11 cellular contexts compared by ENCODE assay signal in the genomic region with DNA sequence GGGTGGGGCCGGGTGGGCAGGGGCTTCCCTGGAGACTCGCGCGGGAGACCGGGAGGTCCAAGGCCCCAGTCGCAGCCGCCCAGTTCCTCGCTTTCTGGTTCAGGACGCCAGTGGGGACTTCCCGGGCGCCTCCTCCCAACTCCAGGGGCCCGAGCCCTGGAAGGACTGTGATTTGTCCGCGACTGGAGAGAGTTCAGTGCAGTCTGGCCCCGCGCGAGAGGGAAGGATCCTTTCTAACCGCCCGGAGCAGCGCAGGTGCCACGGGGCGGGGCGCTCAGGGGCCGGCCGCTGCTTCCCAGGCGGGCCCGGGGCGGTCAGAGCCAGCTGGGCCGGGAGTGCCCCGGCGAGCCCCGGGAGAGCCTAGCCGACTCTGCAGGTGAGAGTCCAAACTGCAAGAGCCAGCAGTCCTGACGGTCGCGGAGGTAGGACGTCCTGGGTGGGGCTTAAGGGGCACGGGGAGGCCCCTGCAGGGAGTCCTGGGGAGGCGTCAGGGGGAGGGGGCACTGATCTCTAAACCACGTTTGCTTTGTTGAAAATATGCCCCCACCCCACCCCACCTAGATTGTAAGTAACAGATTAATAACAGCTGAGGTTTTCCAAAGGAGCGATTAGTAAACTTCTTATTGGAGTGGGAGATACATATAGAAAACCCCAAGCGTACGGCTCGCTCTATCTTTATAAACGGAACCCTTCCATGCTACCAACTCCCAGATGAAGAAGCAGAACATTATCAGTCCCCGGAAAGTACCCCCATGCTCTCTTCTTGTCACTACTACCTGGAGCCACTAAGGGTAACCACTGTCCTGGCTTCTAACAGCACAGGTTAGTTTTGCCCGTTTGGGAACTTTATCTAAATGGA. TPM values are rescaled to one million over a fixed set of nuclear protein-coding genes. Genes with fewer than 3 reads are reported as not detected.
DNase-seq lines count a peak whose midpoint lies in the region; ATAC-seq, FAIRE-seq and TF ChIP-seq lines count a peak whose summit lies in the region.
"Had no signal": no experiment of that assay in that cellular context is flagged by ENCODE, and none has a peak within 500 bp of the region (broad histone marks: within the 10 kb centered on the region; RNA-seq: fewer than 3 reads in every experiment).

No MANE protein-coding gene starts in this region.

- H3K36me3 ChIP-seq in HCT116 (ENCODE audit: control insufficient read depth in 1 of 2, insufficient read depth in 2 of 2, low read length in 2 of 2) (no peaks in the 10 kb centered on the region), PC-3 (ENCODE audit: low read depth, low read length) (no peaks in the 10 kb centered on the region), small intestine (ENCODE audit: control insufficient read depth in 2 of 2, insufficient read depth in 2 of 2, low read length in 2 of 2) (no peaks in the 10 kb centered on the region)

- BruUV-seq in HCT116 (replicated peaks; lab: Mats Ljungman, UMichigan) (no TSS peak), PC-3 (replicated peaks; lab: Mats Ljungman, UMichigan) (no TSS peak)

- ATAC-seq in HCT116 (peak; percentile 70), PC-3 (peak; percentile 85), HG03378 (IDR thresholded peaks at IDR 0.05; ENCODE audit: unreplicated experiment) (no peak)

- intact Hi-C loops in HCT116 (cut with micrococcal nuclease) = no loop called here
- intact Hi-C loops in PC-3 (cut with micrococcal nuclease) = no loop called here

- FAIRE-seq in small intestine (lab: Jason Lieb, UNC) = no peak

- no peak for TF ChIP-seq RAD21 in HCT116 (IDR thresholded peaks at IDR 0.05; ENCODE audit: low read depth)

- H3K27me3 ChIP-seq in HCT116 (ENCODE audit: insufficient read depth, low read length) (peaks cover 21% of the 10 kb centered on the region; the same call in 1 of the 2 replicates), PC-3 (ENCODE audit: low read length) (peaks cover 24% of the 10 kb centered on the region; the same call in 1 of the 2 replicates), small intestine (ENCODE audit: control insufficient read depth in 2 of 2, insufficient read depth in 2 of 2, low read length in 2 of 2) (peaks cover 11 to 14% of the 10 kb centered on the region in 2 donors)

- H3K9me3 ChIP-seq in HCT116 (ENCODE audit: control insufficient read depth in 1 of 2, insufficient read depth in 1 of 2, low read depth in 1 of 2, low read length in 2 of 2) (no peaks in the 10 kb centered on the region), PC-3 (ENCODE audit: low read length) (no peaks in the 10 kb centered on the region), iPS-18c (ENCODE audit: control insufficient read depth, insufficient read depth, low read length) (peaks cover 2% of the 10 kb centered on the region), small intestine (ENCODE audit: control insufficient read depth, low read depth) (no peaks in the 10 kb centered on the region)

- DNase-seq in HCT116 (ENCODE audit: low read depth, low spot score) (no peak), PC-3 (peak; percentile 47), small intestine (peak; percentile 62), Ammon's horn (ENCODE audit: low spot score) (no peak), cortex of kidney (lab: John Stamatoyannopoulos, UW) (no peak)
- DNase-seq: amniotic stem cell; mesendoderm; stimulated activated CD4-positive, alpha-beta T cell treated with anti-CD3 and anti-CD28 coated beads, Interleukin-15, amount 100 ng/mL, for 24 hours had no signal

- 3 to 7% (median 4%) methylated on average over 47 of the region's 47 CpGs for WGBS in small intestine, 3 donors

- RAD21 ChIA-PET in HCT116 (lab: Charles Lee; ENCODE audit: low non-redundant PET in 1 of 2, low total read pairs in 2 of 2, uncharacterized antibody in 2 of 2, unreplicated experiment in 2 of 2) = no interaction called here

- H3K4me1 ChIP-seq in HCT116 (ENCODE audit: control insufficient read depth in 1 of 2, insufficient read depth in 2 of 2, low read length in 2 of 2) = no peaks in the 10 kb centered on the region
- no peaks in the 10 kb centered on the region for H3K4me1 ChIP-seq in PC-3 (ENCODE audit: insufficient read depth, low read length)
- H3K4me1 ChIP-seq in small intestine (ENCODE audit: control insufficient read depth in 2 of 2, insufficient read depth in 1 of 2, low read depth in 1 of 2, low read length in 1 of 2) = peaks cover 0 to 4% of the 10 kb centered on the region in 2 donors

- POLR2A ChIA-PET in HCT116 (lab: Charles Lee) (no interaction called here), PC-3 (lab: Charles Lee; ENCODE audit: unreplicated experiment) (no interaction called here)

- no peak for TF ChIP-seq CTCF in HCT116 (IDR thresholded peaks at IDR 0.05 in 2 of 3, conservative IDR thresholded peaks at IDR 0.05 in 1 of 3; ENCODE audit: borderline replicate concordance in 1 of 3, insufficient read depth in 1 of 3, low read depth in 2 of 3, low read length in 2 of 3)
- no peak for TF ChIP-seq CTCF in PC-3 (conservative IDR thresholded peaks at IDR 0.05; ENCODE audit: low read depth, low read length)

- H2AFZ ChIP-seq in HCT116 (ENCODE audit: low read depth, low read length, poor library complexity, severe bottlenecking) (no peak overlapping the region), PC-3 (ENCODE audit: low read length) (peak overlapping the region; percentile 50; the same call in 1 of the 2 replicates)

- CTCF ChIA-PET in HCT116 (lab: Charles Lee) (interaction anchor here (1.8 kb wide), 1 partner anchor 105 kb away, joined by 4 read pairs; no protein-coding TSS in a partner anchor), PC-3 (lab: Charles Lee) (no interaction called here)

- H3K9ac ChIP-seq in HCT116 (ENCODE audit: low read length) = no peak overlapping the region
- H3K9ac ChIP-seq in PC-3 (ENCODE audit: low read length) = no peak overlapping the region

- no peak overlapping the region for H3K4me2 ChIP-seq in HCT116 (ENCODE audit: low read length)
- H3K4me2 ChIP-seq in PC-3 (ENCODE audit: low read length) = peak overlapping the region; percentile 73

- TF ChIP-seq POLR2A in HCT116 (IDR thresholded peaks at IDR 0.05; ENCODE audit: borderline replicate concordance, extremely low read depth, insufficient read depth, insufficient read length) = no peak

- H3F3A ChIP-seq in PC-3 (ENCODE audit: low read length, unreplicated experiment) = no peaks in the 10 kb centered on the region

- H3K9me2 ChIP-seq in HCT116 (ENCODE audit: insufficient read depth) (no peaks in the 10 kb centered on the region), PC-3 (replicated peaks; ENCODE audit: low read length) (no peaks in the 10 kb centered on the region)

- H4K20me1 ChIP-seq in HCT116 (ENCODE audit: insufficient read depth) (no peaks in the 10 kb centered on the region), PC-3 (ENCODE audit: low read length) (no peaks in the 10 kb centered on the region)

- no peak overlapping the region for H3K27ac ChIP-seq in HCT116 (ENCODE audit: low read depth, low read length)
- H3K27ac ChIP-seq in PC-3 (ENCODE audit: low read length) = no peak overlapping the region
- no peak overlapping the region for H3K27ac ChIP-seq in small intestine (ENCODE audit: low read depth in 1 of 2, low read length in 1 of 2)

- H3K4me3 ChIP-seq in HCT116 (replicated peaks in 1 of 2; ENCODE audit: low read depth in 1 of 2, low read length in 2 of 2) = no peak overlapping the region
- H3K4me3 ChIP-seq in PC-3 (ENCODE audit: low read length) = peak overlapping the region; percentile 46; the same call in 1 of the 2 replicates
- peak overlapping the region; percentile 28 for H3K4me3 ChIP-seq in iPS-18c (ENCODE audit: insufficient read depth, low read depth, low read length)
- peak overlapping the region in 1 of 2 donors; percentile 26 for H3K4me3 ChIP-seq in small intestine (ENCODE audit: low read depth in 1 of 2, low read length in 2 of 2)

- H3K79me2 ChIP-seq in HCT116 (ENCODE audit: insufficient read depth, low read length) (no peaks in the 10 kb centered on the region), PC-3 (ENCODE audit: low read length) (no peaks in the 10 kb centered on the region)

TF ChIP-seq in HCT116, 20 proteins besides CTCF, POLR2A, EP300 and RAD21:
- TF ChIP-seq SP1 (IDR thresholded peaks at IDR 0.05; ENCODE audit: low read depth) = no peak
- TF ChIP-seq, protein P1, sequence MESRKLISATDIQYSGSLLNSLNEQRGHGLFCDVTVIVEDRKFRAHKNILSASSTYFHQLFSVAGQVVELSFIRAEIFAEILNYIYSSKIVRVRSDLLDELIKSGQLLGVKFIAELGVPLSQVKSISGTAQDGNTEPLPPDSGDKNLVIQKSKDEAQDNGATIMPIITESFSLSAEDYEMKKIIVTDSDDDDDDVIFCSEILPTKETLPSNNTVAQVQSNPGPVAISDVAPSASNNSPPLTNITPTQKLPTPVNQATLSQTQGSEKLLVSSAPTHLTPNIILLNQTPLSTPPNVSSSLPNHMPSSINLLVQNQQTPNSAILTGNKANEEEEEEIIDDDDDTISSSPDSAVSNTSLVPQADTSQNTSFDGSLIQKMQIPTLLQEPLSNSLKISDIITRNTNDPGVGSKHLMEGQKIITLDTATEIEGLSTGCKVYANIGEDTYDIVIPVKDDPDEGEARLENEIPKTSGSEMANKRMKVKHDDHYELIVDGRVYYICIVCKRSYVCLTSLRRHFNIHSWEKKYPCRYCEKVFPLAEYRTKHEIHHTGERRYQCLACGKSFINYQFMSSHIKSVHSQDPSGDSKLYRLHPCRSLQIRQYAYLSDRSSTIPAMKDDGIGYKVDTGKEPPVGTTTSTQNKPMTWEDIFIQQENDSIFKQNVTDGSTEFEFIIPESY (IDR thresholded peaks at IDR 0.05; ENCODE audit: extremely low read depth, insufficient replicate concordance, low read length) = no peak

RNA-seq across cellular contexts. Expression of a gene that starts 8.2 kb away (rescaled TPM):
- total RNA-seq in HCT116 (2021; ENCODE audit: unreplicated experiment) (not detected), PC-3 (2014; rRNA removed) (0.07 TPM in 1 of 2 replicates, not detected in the other)
- polyA plus RNA-seq in HCT116 (2012) = not detected in 2 replicates
- polyA plus RNA-seq in small intestine = 10 to 100 TPM in 1 of 3 donors, 1 to 10 TPM in 1, under 1 TPM in 1; 0.67 to 11.9 (median 10.0) TPM
- total RNA-seq: subcutaneous adipose tissue had no signal

Comparison
In these comparisons a context has a peak if more than half of its experiments do, and no peak if none do; other contexts are left out.
1. DNase-seq: peak in PC-3 (single experiment) and small intestine (single experiment); none in HCT116 (single experiment), Ammon's horn (single experiment) and cortex of kidney (single experiment).
2. H3K4me3 ChIP-seq: peak in PC-3 (single experiment) and iPS-18c (single experiment); none in HCT116 (0 of 2).